Comparison of ENCODE assay signal across 1 cellular context in genomic region chr18:76402026-76402990, GRCh38.
TF ChIP-seq lines count a peak whose summit lies in the region.

No MANE protein-coding gene starts in this region.

TF ChIP-seq in GM12878, 131 proteins besides CTCF, POLR2A, EP300 and RAD21 (continued from another document):
- TF ChIP-seq ZNF384 (IDR thresholded peaks at IDR 0.05; ENCODE audit: borderline replicate concordance, low read depth, low read length) = no peak
